ENCODE assay signal across 1 cellular context in genomic region chr6:13450628-13451027, GRCh38.
TF ChIP-seq lines count a peak whose summit lies in the region.

No MANE protein-coding gene starts in this region.

TF ChIP-seq in GM23338, 12 proteins besides CTCF, POLR2A, EP300 and RAD21 (continued from another document):
- TF ChIP-seq, protein P1, sequence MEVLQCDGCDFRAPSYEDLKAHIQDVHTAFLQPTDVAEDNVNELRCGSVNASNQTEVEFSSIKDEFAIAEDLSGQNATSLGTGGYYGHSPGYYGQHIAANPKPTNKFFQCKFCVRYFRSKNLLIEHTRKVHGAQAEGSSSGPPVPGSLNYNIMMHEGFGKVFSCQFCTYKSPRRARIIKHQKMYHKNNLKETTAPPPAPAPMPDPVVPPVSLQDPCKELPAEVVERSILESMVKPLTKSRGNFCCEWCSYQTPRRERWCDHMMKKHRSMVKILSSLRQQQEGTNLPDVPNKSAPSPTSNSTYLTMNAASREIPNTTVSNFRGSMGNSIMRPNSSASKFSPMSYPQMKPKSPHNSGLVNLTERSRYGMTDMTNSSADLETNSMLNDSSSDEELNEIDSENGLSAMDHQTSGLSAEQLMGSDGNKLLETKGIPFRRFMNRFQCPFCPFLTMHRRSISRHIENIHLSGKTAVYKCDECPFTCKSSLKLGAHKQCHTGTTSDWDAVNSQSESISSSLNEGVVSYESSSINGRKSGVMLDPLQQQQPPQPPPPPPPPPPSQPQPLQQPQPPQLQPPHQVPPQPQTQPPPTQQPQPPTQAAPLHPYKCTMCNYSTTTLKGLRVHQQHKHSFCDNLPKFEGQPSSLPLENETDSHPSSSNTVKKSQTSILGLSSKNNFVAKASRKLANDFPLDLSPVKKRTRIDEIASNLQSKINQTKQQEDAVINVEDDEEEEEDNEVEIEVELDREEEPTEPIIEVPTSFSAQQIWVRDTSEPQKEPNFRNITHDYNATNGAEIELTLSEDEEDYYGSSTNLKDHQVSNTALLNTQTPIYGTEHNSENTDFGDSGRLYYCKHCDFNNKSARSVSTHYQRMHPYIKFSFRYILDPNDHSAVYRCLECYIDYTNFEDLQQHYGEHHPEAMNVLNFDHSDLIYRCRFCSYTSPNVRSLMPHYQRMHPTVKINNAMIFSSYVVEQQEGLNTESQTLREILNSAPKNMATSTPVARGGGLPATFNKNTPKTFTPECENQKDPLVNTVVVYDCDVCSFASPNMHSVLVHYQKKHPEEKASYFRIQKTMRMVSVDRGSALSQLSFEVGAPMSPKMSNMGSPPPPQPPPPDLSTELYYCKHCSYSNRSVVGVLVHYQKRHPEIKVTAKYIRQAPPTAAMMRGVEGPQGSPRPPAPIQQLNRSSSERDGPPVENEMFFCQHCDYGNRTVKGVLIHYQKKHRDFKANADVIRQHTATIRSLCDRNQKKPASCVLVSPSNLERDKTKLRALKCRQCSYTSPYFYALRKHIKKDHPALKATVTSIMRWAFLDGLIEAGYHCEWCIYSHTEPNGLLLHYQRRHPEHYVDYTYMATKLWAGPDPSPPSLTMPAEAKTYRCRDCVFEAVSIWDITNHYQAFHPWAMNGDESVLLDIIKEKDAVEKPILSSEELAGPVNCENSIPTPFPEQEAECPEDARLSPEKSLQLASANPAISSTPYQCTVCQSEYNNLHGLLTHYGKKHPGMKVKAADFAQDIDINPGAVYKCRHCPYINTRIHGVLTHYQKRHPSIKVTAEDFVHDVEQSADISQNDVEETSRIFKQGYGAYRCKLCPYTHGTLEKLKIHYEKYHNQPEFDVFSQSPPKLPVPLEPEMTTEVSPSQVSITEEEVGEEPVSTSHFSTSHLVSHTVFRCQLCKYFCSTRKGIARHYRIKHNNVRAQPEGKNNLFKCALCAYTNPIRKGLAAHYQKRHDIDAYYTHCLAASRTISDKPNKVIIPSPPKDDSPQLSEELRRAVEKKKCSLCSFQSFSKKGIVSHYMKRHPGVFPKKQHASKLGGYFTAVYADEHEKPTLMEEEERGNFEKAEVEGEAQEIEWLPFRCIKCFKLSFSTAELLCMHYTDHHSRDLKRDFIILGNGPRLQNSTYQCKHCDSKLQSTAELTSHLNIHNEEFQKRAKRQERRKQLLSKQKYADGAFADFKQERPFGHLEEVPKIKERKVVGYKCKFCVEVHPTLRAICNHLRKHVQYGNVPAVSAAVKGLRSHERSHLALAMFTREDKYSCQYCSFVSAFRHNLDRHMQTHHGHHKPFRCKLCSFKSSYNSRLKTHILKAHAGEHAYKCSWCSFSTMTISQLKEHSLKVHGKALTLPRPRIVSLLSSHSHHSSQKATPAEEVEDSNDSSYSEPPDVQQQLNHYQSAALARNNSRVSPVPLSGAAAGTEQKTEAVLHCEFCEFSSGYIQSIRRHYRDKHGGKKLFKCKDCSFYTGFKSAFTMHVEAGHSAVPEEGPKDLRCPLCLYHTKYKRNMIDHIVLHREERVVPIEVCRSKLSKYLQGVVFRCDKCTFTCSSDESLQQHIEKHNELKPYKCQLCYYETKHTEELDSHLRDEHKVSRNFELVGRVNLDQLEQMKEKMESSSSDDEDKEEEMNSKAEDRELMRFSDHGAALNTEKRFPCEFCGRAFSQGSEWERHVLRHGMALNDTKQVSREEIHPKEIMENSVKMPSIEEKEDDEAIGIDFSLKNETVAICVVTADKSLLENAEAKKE (CRISPR knock-in tag; IDR thresholded peaks at IDR 0.05) = no peak
- TF ChIP-seq JUNB (IDR thresholded peaks at IDR 0.05; ENCODE audit: unreplicated experiment) (no peak), CREB1 (CRISPR knock-in tag; IDR thresholded peaks at IDR 0.05; ENCODE audit: low read depth) (no peak), EZH2 (IDR thresholded peaks at IDR 0.05; ENCODE audit: low read depth, unreplicated experiment) (no peak), ZNF114 (CRISPR knock-in tag; IDR thresholded peaks at IDR 0.05) (no peak), NANOG (IDR thresholded peaks at IDR 0.05; ENCODE audit: borderline replicate concordance) (no peak)
